ENCODE assay signal across 9 cellular contexts in the genomic region with DNA sequence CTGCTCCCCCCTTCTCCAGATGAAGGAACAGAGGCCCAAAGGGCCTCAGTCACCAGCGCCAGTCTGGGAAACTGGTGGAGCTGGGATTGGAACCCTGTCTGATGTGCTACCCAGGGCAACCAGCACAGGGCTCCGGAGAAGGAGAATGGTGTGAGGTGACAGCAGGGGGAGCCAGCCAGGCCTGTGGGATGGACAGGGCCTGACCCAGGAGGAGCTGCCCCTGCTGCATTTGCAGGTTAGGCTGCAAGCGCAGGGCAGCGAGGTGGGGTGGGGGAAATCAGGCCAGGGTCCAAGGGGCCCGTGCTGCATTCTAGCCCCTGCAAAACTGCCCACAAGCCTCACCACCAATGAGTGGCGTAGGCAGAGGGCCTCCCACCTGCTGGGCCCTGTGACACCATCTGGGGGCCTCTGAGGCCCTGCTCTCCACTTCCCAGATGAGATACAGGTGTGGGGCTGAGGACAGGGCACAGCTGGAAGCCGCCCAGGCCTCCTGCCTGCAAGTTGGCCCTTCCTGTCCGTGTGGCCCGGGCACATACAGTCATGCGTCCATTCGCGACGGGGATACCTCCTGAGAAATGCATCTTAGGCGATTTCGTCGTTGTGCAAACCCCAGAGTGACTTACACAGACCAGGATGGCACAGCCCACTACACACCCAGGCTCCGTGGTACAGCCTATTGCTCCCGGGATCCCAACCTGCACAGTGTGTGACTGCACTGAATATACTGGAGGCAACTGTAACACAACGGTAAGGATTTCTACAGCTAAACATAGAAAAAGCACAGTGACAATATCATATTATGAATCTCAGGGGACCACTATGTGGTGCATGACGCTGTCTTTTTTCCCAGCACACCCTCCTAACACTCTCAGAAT. TPM values are rescaled to one million over a fixed set of nuclear protein-coding genes. Genes with fewer than 3 reads are reported as not detected.
DNase-seq lines count a peak whose midpoint lies in the region; ATAC-seq and TF ChIP-seq lines count a peak whose summit lies in the region.
"Had no signal": no experiment of that assay in that cellular context is flagged by ENCODE, and none has a peak within 500 bp of the region (broad histone marks: within the 10 kb centered on the region; RNA-seq: fewer than 3 reads in every experiment).

No MANE protein-coding gene starts in this region.

- no peak overlapping the region for H2AFZ ChIP-seq in OCI-LY7 (ENCODE audit: low read length)

- POLR2A ChIA-PET in OCI-LY7 (lab: Charles Lee) = interaction anchor here (0.5 to 1.2 kb wide), 5 partner anchors 11 to 214 kb away, joined by 3 to 4 read pairs (median 3); no protein-coding TSS in a partner anchor

- intact Hi-C loops in OCI-LY7 (cut with micrococcal nuclease; ENCODE audit: unreplicated experiment) (loop anchor here (5.0 kb wide), 1 partner anchor 36 kb away; no protein-coding TSS in a partner anchor), psoas muscle (cut with DNase I) (no loop called here)

- no peaks in the 10 kb centered on the region for H3K36me3 Mint-ChIP-seq in endodermal cell (ENCODE audit: low read depth)

- H3K9me3 Mint-ChIP-seq in endodermal cell = no peaks in the 10 kb centered on the region
- H3K9me3 Mint-ChIP-seq: dendritic cell treated with granulocyte-macrophage colony-stimulating factor and Interleukin-4, amounts not matched to agents 40 ng/mL and 50 ng/mL, for 4 days; T-helper 2 cell treated with Interferon-gamma antibody and Interleukin-4, amounts not matched to agents 5 μg/mL and 100 μg/mL, for 36 hours had no signal

- H3K27me3 Mint-ChIP-seq in endodermal cell (ENCODE audit: insufficient read depth) = peaks cover 16% of the 10 kb centered on the region

- DNase-seq in OCI-LY7 (ENCODE audit: low spot score) (no peak), endodermal cell (peak; percentile 91), psoas muscle (peak; percentile 6 to 45)

- peak; percentile 36; the same call in 1 of the 2 replicates for TF ChIP-seq CTCF in OCI-LY7 (conservative IDR thresholded peaks at IDR 0.05; ENCODE audit: low read length)
- peak; percentile 76 for TF ChIP-seq CTCF in endodermal cell (conservative IDR thresholded peaks at IDR 0.05)
- TF ChIP-seq CTCF in psoas muscle (IDR thresholded peaks at IDR 0.05) = no peak

- no peaks in the 10 kb centered on the region for H3K9me2 ChIP-seq in OCI-LY7 (ENCODE audit: insufficient read depth, low read length)

- no peak overlapping the region for H3K27ac ChIP-seq in OCI-LY7 (ENCODE audit: low read depth, low read length, poor library complexity, severe bottlenecking)
- no peak overlapping the region for H3K27ac ChIP-seq in endodermal cell (ENCODE audit: low read depth, low read length)
- no peak overlapping the region for H3K27ac ChIP-seq in psoas muscle

- H3K4me2 ChIP-seq in OCI-LY7 (ENCODE audit: low read length) = no peak overlapping the region

- H3K4me3 Mint-ChIP-seq in endodermal cell = no peak overlapping the region
- H3K4me3 Mint-ChIP-seq: dendritic cell treated with granulocyte-macrophage colony-stimulating factor and Interleukin-4, amounts not matched to agents 40 ng/mL and 50 ng/mL, for 4 days; T-helper 2 cell treated with Interferon-gamma antibody and Interleukin-4, amounts not matched to agents 5 μg/mL and 100 μg/mL, for 36 hours had no signal

- BruUV-seq in OCI-LY7 (replicated peaks; lab: Mats Ljungman, UMichigan) = no TSS peak

- H3K27me3 ChIP-seq in endodermal cell (ENCODE audit: control insufficient read depth, insufficient read depth, low read length, poor library complexity, severe bottlenecking) (peaks cover 3% of the 10 kb centered on the region), psoas muscle (ENCODE audit: insufficient read depth in 3 of 3, low read length in 2 of 3) (peaks cover 0 to 12% (median 0%) of the 10 kb centered on the region in 3 donors)

- H3K4me3 ChIP-seq in OCI-LY7 (ENCODE audit: low read depth, low read length, poor library complexity, severe bottlenecking) (no peak overlapping the region), endodermal cell (ENCODE audit: low read length) (no peak overlapping the region), psoas muscle (no peak overlapping the region)

- no peak overlapping the region for H3K27ac Mint-ChIP-seq in endodermal cell
- H3K27ac Mint-ChIP-seq: dendritic cell treated with granulocyte-macrophage colony-stimulating factor and Interleukin-4, amounts not matched to agents 40 ng/mL and 50 ng/mL, for 4 days; T-helper 2 cell treated with Interferon-gamma antibody and Interleukin-4, amounts not matched to agents 5 μg/mL and 100 μg/mL, for 36 hours had no signal

- H3K4me1 Mint-ChIP-seq in endodermal cell = peaks cover 3% of the 10 kb centered on the region

- H3K36me3 ChIP-seq in OCI-LY7 (ENCODE audit: insufficient read depth, low read length) = no peaks in the 10 kb centered on the region
- no peaks in the 10 kb centered on the region for H3K36me3 ChIP-seq in endodermal cell (ENCODE audit: control insufficient read depth, insufficient read depth, low read length)
- no peaks in the 10 kb centered on the region for H3K36me3 ChIP-seq in psoas muscle (ENCODE audit: insufficient read depth in 1 of 2, low read depth in 1 of 2)

- H3K9me3 ChIP-seq in OCI-LY7 (ENCODE audit: low read length) (no peaks in the 10 kb centered on the region), endodermal cell (ENCODE audit: control insufficient read depth, low read length) (no peaks in the 10 kb centered on the region), psoas muscle (no peaks in the 10 kb centered on the region)

- no peak overlapping the region for H3K9ac ChIP-seq in endodermal cell (ENCODE audit: extremely low read depth, low read length, poor library complexity, severe bottlenecking)

- 83 to 94% methylated on average over 10 to 20 of the region's 20 CpGs for WGBS in endodermal cell (ENCODE audit: insufficient coverage in 1 of 2, insufficient read length in 1 of 2), 2 experiments
- WGBS in psoas muscle, 3 donors = 74 to 77% (median 76%) methylated on average over 20 of the region's 20 CpGs

- ATAC-seq in GM19395 (IDR thresholded peaks at IDR 0.05; ENCODE audit: unreplicated experiment) = peak; percentile 8
- ATAC-seq in psoas muscle = no peak
- no peak for ATAC-seq in HG03460 (IDR thresholded peaks at IDR 0.05; ENCODE audit: unreplicated experiment)
- ATAC-seq in HG03469 (IDR thresholded peaks at IDR 0.05; ENCODE audit: unreplicated experiment) = no peak
- no peak for ATAC-seq in HG02763 (IDR thresholded peaks at IDR 0.05; ENCODE audit: unreplicated experiment)

- H3K79me2 ChIP-seq in OCI-LY7 (ENCODE audit: insufficient read depth, low read depth, low read length) = no peaks in the 10 kb centered on the region

- H4K20me1 ChIP-seq in OCI-LY7 (ENCODE audit: insufficient read depth, low read length) = no peaks in the 10 kb centered on the region

- H3K4me1 ChIP-seq in OCI-LY7 (ENCODE audit: insufficient read depth, low read length, poor library complexity, severe bottlenecking) (peaks cover 8% of the 10 kb centered on the region), endodermal cell (ENCODE audit: control insufficient read depth, insufficient read depth, low read length) (no peaks in the 10 kb centered on the region), psoas muscle (no peaks in the 10 kb centered on the region)

- CTCF ChIA-PET in OCI-LY7 (lab: Charles Lee; ENCODE audit: unreplicated experiment) = no interaction called here

RNA-seq across cellular contexts. Expression of gene RASGEF1A, which starts 45.2 kb away (rescaled TPM):
- 0.06 and 0.36 TPM in 2 replicates for total RNA-seq in OCI-LY7 (2014; rRNA removed; shearing (Covaris generic))
- total RNA-seq in OCI-LY7 (2022) (0.35 and 0.55 TPM in 2 replicates), endodermal cell (10 to 100 TPM in 1 of 2 donors, 1 to 10 TPM in 1; 8.1 to 13.4 TPM), psoas muscle (under 1 TPM; 0.34 to 0.69 (median 0.41) TPM)
- 5.3 TPM for polyA plus RNA-seq in endodermal cell (2013, experiment 1 of 2)
- polyA plus RNA-seq in endodermal cell (2013, experiment 2 of 2) = 4.2 TPM
- under 1 TPM; 0.10 to 0.46 (median 0.15) TPM for polyA plus RNA-seq in psoas muscle

Comparison
In these comparisons a context has a peak if more than half of its experiments do, and no peak if none do; other contexts are left out.
1. RNA of gene RASGEF1A, which starts 45.2 kb away (total RNA-seq): 8.1 to 13.4 TPM in endodermal cell; 0.06 to 0.55 TPM in OCI-LY7 and 0.34 to 0.69 TPM in psoas muscle; every median in the first group is over 4 times any median in the second.